In genomic region chr14:75764022-75764421, GRCh38 we compare ENCODE assay signal across 26 cellular contexts.
A peak's percentile ranks its signal among the peaks of the same experiment; 100 is the strongest.
DNase-seq lines count a peak whose midpoint lies in the region; ATAC-seq, FAIRE-seq and TF ChIP-seq lines count a peak whose summit lies in the region.
"Had no signal": no experiment of that assay in that cellular context is flagged by ENCODE, and none has a peak within 500 bp of the region (broad histone marks: within the 10 kb centered on the region; RNA-seq: fewer than 3 reads in every experiment).

No MANE protein-coding gene starts in this region.

- H3K36me3 Mint-ChIP-seq in nephron progenitor cell (ENCODE audit: low read depth), result peaks cover 32% of the 10 kb centered on the region

- no peak for DNase-seq in left ventricle myocardium inferior
- DNase-seq in Right ventricle myocardium superior, result no peak
- no peak for DNase-seq in K562 (ENCODE audit: extremely low read depth in 1 of 4, low spot score in 3 of 4)
- no peak for DNase-seq in nephron progenitor cell
- DNase-seq in PC-9, result no peak
- DNase-seq: ACHN; AML-193; BE2C; CD4-positive, alpha-beta T cell; CD8-positive, alpha-beta memory T cell; DMS 273 treated with DMSO at 0.1 percent for 48 hours; DMS79; EL; GDM1; HFFc6 had no signal

- H4K20me1 ChIP-seq in K562 (replicated peaks; ENCODE audit: control insufficient read depth, insufficient read depth, low read length) (no peaks in the 10 kb centered on the region), PC-9 (ENCODE audit: insufficient read depth) (no peaks in the 10 kb centered on the region)
- H4K20me1 ChIP-seq: BLaER1 treated with 17β-estradiol and CSF1 and Interleukin-3, amounts not matched to agents 10 nM and 100 nM had no signal

- TF ChIP-seq POLR2A in K562 (conservative IDR thresholded peaks at IDR 0.05), result no peak

- no peak for TF ChIP-seq RAD21 in K562 (CRISPR knock-in tag; conservative IDR thresholded peaks at IDR 0.05 in 1 of 2, IDR thresholded peaks at IDR 0.05 in 1 of 2)

- 88% methylated on average over 4 of the region's 4 CpGs for WGBS in K562 (ENCODE audit: insufficient coverage, low coverage, missing lambda C conversion rate)

- POLR2A ChIA-PET in K562 (lab: Yijun Ruan, JAX), result interaction anchor here (0.6 kb wide), 1 partner anchor 103 kb away, joined by 3 read pairs; the partner anchor contains the start of genes ERG28 and TTLL5
- POLR2A ChIA-PET in PC-9 (lab: Charles Lee; ENCODE audit: unreplicated experiment), result no interaction called here

- no peak for ATAC-seq in Right ventricle myocardium superior (ENCODE audit: poor library complexity)
- ATAC-seq in K562, result no peak
- no peak for ATAC-seq in GM21447 (IDR thresholded peaks at IDR 0.05; ENCODE audit: unreplicated experiment)
- ATAC-seq: GM12878, GM23338 had no signal

- H3K27ac ChIP-seq in left ventricle myocardium inferior (replicated peaks), result peak overlapping the region; percentile 31
- no peak overlapping the region for H3K27ac ChIP-seq in K562 (ENCODE audit: extremely low read depth, low read depth, low read length)
- H3K27ac ChIP-seq in PC-9, result no peak overlapping the region
- H3K27ac ChIP-seq: 22Rv1; BLaER1 treated with 17β-estradiol and CSF1 and Interleukin-3, amounts not matched to agents 10 nM and 100 nM had no signal

- in situ Hi-C loops in K562 (cut with MboI), result no loop called here

- no peaks in the 10 kb centered on the region for H3K9me2 ChIP-seq in PC-9 (ENCODE audit: insufficient read depth)

- no peak for TF ChIP-seq EP300 in K562 (IDR thresholded peaks at IDR 0.05; ENCODE audit: low read length)

- CTCF ChIA-PET in K562 (lab: Yijun Ruan, JAX; ENCODE audit: low intra/inter-chr PET ratio) (no interaction called here), PC-9 (lab: Charles Lee) (interaction anchor here (0.6 kb wide), 1 partner anchor 55 kb away, joined by 3 read pairs; no protein-coding TSS in a partner anchor)

- peaks cover 14% of the 10 kb centered on the region for H3K4me1 ChIP-seq in left ventricle myocardium inferior
- no peaks in the 10 kb centered on the region for H3K4me1 ChIP-seq in K562 (replicated peaks in 1 of 2; ENCODE audit: control insufficient read depth in 2 of 2, insufficient read depth in 2 of 2, low read length in 2 of 2)
- H3K4me1 ChIP-seq in PC-9 (replicated peaks; ENCODE audit: insufficient read depth), result no peaks in the 10 kb centered on the region
- H3K4me1 ChIP-seq: BE2C; BLaER1 treated with 17β-estradiol and CSF1 and Interleukin-3, amounts not matched to agents 10 nM and 100 nM had no signal

- no peaks in the 10 kb centered on the region for H3F3A ChIP-seq in PC-9 (ENCODE audit: insufficient read depth, low read depth)

- no peaks in the 10 kb centered on the region for H3K27me3 ChIP-seq in left ventricle myocardium inferior (ENCODE audit: low read depth)
- no peaks in the 10 kb centered on the region for H3K27me3 ChIP-seq in K562 (ENCODE audit: control insufficient read depth in 2 of 2, insufficient read depth in 2 of 2, low read length in 2 of 2)
- no peaks in the 10 kb centered on the region for H3K27me3 ChIP-seq in PC-9 (ENCODE audit: insufficient read depth, low read depth)
- H3K27me3 ChIP-seq: BE2C; BLaER1 treated with 17β-estradiol and CSF1 and Interleukin-3, amounts not matched to agents 10 nM and 100 nM had no signal

- H3K27ac Mint-ChIP-seq in nephron progenitor cell, result peak overlapping the region; percentile 33
- H3K27ac Mint-ChIP-seq: CD4-positive, alpha-beta T cell; GM23338; HFFc6 had no signal

- H3K4me1 Mint-ChIP-seq in nephron progenitor cell, result peaks cover 9% of the 10 kb centered on the region
- H3K4me1 Mint-ChIP-seq: CD14-positive monocyte; CD8-positive, alpha-beta memory T cell; GM23338 had no signal

- TF ChIP-seq CTCF in left ventricle myocardium inferior (IDR thresholded peaks at IDR 0.05; ENCODE audit: borderline replicate concordance), result no peak
- TF ChIP-seq CTCF in K562 (IDR thresholded peaks at IDR 0.05 in 2 of 3, conservative IDR thresholded peaks at IDR 0.05 in 1 of 3; ENCODE audit: insufficient read depth in 2 of 3, low read depth in 1 of 3, low read length in 3 of 3), result no peak
- no peak for TF ChIP-seq CTCF in nephron progenitor cell (IDR thresholded peaks at IDR 0.05)
- TF ChIP-seq CTCF in PC-9 (conservative IDR thresholded peaks at IDR 0.05), result no peak

- H3K79me2 ChIP-seq in K562 (ENCODE audit: control insufficient read depth, insufficient read depth, low read length), result no peaks in the 10 kb centered on the region
- H3K79me2 ChIP-seq in PC-9 (ENCODE audit: low read depth), result no peaks in the 10 kb centered on the region

- H3K9ac ChIP-seq in K562 (ENCODE audit: insufficient read depth in 1 of 2, low read depth in 2 of 2, low read length in 2 of 2), result no peak overlapping the region
- H3K9ac ChIP-seq: BLaER1 treated with 17β-estradiol and CSF1 and Interleukin-3, amounts not matched to agents 10 nM and 100 nM had no signal

- H3K4me2 ChIP-seq in K562 (ENCODE audit: insufficient read depth, low read length), result no peak overlapping the region
- no peak overlapping the region for H3K4me2 ChIP-seq in PC-9
- H3K4me2 ChIP-seq: BLaER1 treated with 17β-estradiol and CSF1 and Interleukin-3, amounts not matched to agents 10 nM and 100 nM; GM23338 had no signal

- H3K9me1 ChIP-seq in K562 (ENCODE audit: control insufficient read depth, insufficient read depth, low read length), result no peaks in the 10 kb centered on the region

- no TSS peak for BruUV-seq in K562 (replicated peaks; lab: Mats Ljungman, UMichigan)
- BruUV-seq in PC-9 (replicated peaks; lab: Mats Ljungman, UMichigan), result no TSS peak

- H3K36me3 ChIP-seq in left ventricle myocardium inferior (peaks cover 25% of the 10 kb centered on the region), K562 (ENCODE audit: control insufficient read depth, insufficient read depth, low read length) (peaks cover 3% of the 10 kb centered on the region; the same call in 1 of the 3 replicates), PC-9 (ENCODE audit: low read depth) (peaks cover 14% of the 10 kb centered on the region; the same call in 1 of the 2 replicates)
- H3K36me3 ChIP-seq: HAP-1 had no signal

- H3K4me3 ChIP-seq in left ventricle myocardium inferior (no peak overlapping the region), K562 (no peak overlapping the region), PC-9 (no peak overlapping the region)
- H3K4me3 ChIP-seq: BLaER1 treated with 17β-estradiol and CSF1 and Interleukin-3, amounts not matched to agents 10 nM and 100 nM; GM12878; GM23338; HAP-1 had no signal

- no peak for FAIRE-seq in K562 (lab: Jason Lieb, UNC)
- FAIRE-seq: A204.1, D721Med, GM12878, GM19239, H54 had no signal

- no peaks in the 10 kb centered on the region for H3K27me3 Mint-ChIP-seq in nephron progenitor cell (ENCODE audit: low read depth, poor library complexity)
- H3K27me3 Mint-ChIP-seq: CD4-positive, alpha-beta T cell; CD8-positive, alpha-beta memory T cell had no signal

- H3K4me3 Mint-ChIP-seq in nephron progenitor cell, result no peak overlapping the region
- H3K4me3 Mint-ChIP-seq: CD14-positive monocyte; CD4-positive, alpha-beta T cell; CD8-positive, alpha-beta memory T cell; GM23338; HFFc6 had no signal

- intact Hi-C loops in left ventricle myocardium inferior (cut with micrococcal nuclease), result no loop called here
- intact Hi-C loops in Right ventricle myocardium superior (cut with DNase I), result no loop called here
- intact Hi-C loops in K562 (cut with micrococcal nuclease), result no loop called here
- intact Hi-C loops in PC-9 (cut with micrococcal nuclease; ENCODE audit: unreplicated experiment), result no loop called here

- H2AFZ ChIP-seq in K562 (ENCODE audit: low read depth, low read length), result no peak overlapping the region
- H2AFZ ChIP-seq in PC-9, result no peak overlapping the region
- H2AFZ ChIP-seq: GM23338 had no signal

- no peaks in the 10 kb centered on the region for H3K9me3 Mint-ChIP-seq in nephron progenitor cell
- H3K9me3 Mint-ChIP-seq: CD14-positive monocyte; CD4-positive, alpha-beta T cell; CD8-positive, alpha-beta memory T cell; GM23338; HFFc6 had no signal

- H3K9me3 ChIP-seq in left ventricle myocardium inferior (replicated peaks) (no peaks in the 10 kb centered on the region), K562 (replicated peaks; ENCODE audit: control insufficient read depth, insufficient read depth, low read depth, low read length) (no peaks in the 10 kb centered on the region), PC-9 (ENCODE audit: insufficient read depth, low read depth) (no peaks in the 10 kb centered on the region)
- H3K9me3 ChIP-seq: BE2C; BLaER1 treated with 17β-estradiol and CSF1 and Interleukin-3, amounts not matched to agents 10 nM and 100 nM; HAP-1 had no signal

TF ChIP-seq in K562, 482 proteins besides CTCF, POLR2A, EP300 and RAD21 (continues in another document):
- TF ChIP-seq ZBTB8A (IDR thresholded peaks at IDR 0.05; ENCODE audit: partially characterized antibody) (no peak), CCNT2 (IDR thresholded peaks at IDR 0.05; ENCODE audit: borderline replicate concordance, extremely low read depth, insufficient read length, low read depth, low read length) (no peak), MAFF (IDR thresholded peaks at IDR 0.05; ENCODE audit: low read length) (peak; percentile 57), ADNP (tag; IDR thresholded peaks at IDR 0.05) (no peak), MAFK (IDR thresholded peaks at IDR 0.05; ENCODE audit: low read length) (peak; percentile 39; the same call in 1 of the 2 replicates), TBL1XR1 (IDR thresholded peaks at IDR 0.05; ENCODE audit: low read length in 2 of 2) (no peak), ARHGAP35 (IDR thresholded peaks at IDR 0.05; ENCODE audit: partially characterized antibody) (no peak), ZNF766 (CRISPR knock-in tag; conservative IDR thresholded peaks at IDR 0.05) (no peak), ZKSCAN8 (CRISPR knock-in tag; IDR thresholded peaks at IDR 0.05) (no peak), HES1 (IDR thresholded peaks at IDR 0.05; ENCODE audit: low read depth) (no peak), C11orf30 (IDR thresholded peaks at IDR 0.05; ENCODE audit: low read depth) (peak; percentile 57)
- TF ChIP-seq, protein P1, sequence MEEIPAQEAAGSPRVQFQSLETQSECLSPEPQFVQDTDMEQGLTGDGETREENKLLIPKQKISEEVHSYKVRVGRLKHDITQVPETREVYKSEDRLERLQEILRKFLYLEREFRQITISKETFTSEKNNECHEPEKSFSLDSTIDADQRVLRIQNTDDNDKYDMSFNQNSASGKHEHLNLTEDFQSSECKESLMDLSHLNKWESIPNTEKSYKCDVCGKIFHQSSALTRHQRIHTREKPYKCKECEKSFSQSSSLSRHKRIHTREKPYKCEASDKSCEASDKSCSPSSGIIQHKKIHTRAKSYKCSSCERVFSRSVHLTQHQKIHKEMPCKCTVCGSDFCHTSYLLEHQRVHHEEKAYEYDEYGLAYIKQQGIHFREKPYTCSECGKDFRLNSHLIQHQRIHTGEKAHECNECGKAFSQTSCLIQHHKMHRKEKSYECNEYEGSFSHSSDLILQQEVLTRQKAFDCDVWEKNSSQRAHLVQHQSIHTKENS (CRISPR knock-in tag; IDR thresholded peaks at IDR 0.05), result no peak
